ENCODE assay signal across 1 cellular context in the genomic region with DNA sequence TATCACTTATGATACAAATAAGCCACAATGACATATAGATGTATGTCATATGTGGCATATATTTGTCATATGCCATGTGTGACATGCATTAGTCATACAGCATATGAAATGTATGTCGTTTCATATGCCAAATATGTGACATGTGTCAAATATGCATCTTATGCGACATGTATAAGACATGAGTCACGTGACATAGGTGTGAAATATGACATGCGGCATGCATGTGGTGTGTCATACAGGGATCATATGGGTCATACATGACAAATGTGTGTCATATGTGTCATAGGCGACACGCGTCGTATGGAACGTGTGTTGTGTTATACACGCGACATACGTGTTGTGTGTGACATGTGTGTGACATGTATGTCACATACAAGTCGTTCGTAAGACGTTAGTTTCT.
TF ChIP-seq lines count a peak whose summit lies in the region.

No MANE protein-coding gene starts in this region.

TF ChIP-seq in endothelial cell of umbilical vein, 7 proteins besides CTCF, POLR2A, EP300 and RAD21 (continued from another document):
- no peak for TF ChIP-seq EZH2 (IDR thresholded peaks at IDR 0.05; ENCODE audit: borderline replicate concordance, low read depth, low read length, severe bottlenecking)
